1 cellular context compared by ENCODE assay signal in genomic region chr17:7997186-7997585, GRCh38.
TF ChIP-seq lines count a peak whose summit lies in the region.

No MANE protein-coding gene starts in this region.

TF ChIP-seq in SK-N-SH treated with all-trans-retinoic acid at 6 μM for 48 hours, 23 proteins besides CTCF, POLR2A, EP300 and RAD21 (continued from another document):
- TF ChIP-seq, protein P1, sequence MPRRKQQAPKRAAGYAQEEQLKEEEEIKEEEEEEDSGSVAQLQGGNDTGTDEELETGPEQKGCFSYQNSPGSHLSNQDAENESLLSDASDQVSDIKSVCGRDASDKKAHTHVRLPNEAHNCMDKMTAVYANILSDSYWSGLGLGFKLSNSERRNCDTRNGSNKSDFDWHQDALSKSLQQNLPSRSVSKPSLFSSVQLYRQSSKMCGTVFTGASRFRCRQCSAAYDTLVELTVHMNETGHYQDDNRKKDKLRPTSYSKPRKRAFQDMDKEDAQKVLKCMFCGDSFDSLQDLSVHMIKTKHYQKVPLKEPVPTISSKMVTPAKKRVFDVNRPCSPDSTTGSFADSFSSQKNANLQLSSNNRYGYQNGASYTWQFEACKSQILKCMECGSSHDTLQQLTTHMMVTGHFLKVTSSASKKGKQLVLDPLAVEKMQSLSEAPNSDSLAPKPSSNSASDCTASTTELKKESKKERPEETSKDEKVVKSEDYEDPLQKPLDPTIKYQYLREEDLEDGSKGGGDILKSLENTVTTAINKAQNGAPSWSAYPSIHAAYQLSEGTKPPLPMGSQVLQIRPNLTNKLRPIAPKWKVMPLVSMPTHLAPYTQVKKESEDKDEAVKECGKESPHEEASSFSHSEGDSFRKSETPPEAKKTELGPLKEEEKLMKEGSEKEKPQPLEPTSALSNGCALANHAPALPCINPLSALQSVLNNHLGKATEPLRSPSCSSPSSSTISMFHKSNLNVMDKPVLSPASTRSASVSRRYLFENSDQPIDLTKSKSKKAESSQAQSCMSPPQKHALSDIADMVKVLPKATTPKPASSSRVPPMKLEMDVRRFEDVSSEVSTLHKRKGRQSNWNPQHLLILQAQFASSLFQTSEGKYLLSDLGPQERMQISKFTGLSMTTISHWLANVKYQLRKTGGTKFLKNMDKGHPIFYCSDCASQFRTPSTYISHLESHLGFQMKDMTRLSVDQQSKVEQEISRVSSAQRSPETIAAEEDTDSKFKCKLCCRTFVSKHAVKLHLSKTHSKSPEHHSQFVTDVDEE (CRISPR knock-in tag; IDR thresholded peaks at IDR 0.05), result no peak
- no peak for TF ChIP-seq TCF4 (CRISPR knock-in tag; IDR thresholded peaks at IDR 0.05; ENCODE audit: borderline replicate concordance)
